ENCODE assay signal across 19 cellular contexts in the genomic region with DNA sequence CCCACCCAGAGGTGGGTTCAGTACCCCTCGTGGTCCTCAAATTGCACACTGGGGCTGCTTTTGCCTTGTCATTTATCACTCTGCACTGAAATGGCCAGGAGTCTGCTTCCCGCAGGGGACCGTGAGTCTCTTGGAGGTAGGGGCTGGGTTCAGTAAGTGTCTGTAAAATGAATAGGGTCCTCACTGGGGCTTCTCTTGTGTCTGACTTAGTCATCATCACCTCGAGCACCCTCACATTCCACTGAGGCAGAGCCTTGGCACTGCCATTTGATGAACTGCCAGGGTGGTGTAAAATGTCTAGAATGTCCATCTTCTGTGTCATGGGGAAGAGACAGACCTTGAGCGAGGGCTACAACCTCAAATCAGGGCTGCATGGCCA.
A peak's percentile ranks its signal among the peaks of the same experiment; 100 is the strongest.
DNase-seq lines count a peak whose midpoint lies in the region; ATAC-seq, FAIRE-seq and TF ChIP-seq lines count a peak whose summit lies in the region.
"Had no signal": no experiment of that assay in that cellular context is flagged by ENCODE, and none has a peak within 500 bp of the region (broad histone marks: within the 10 kb centered on the region; RNA-seq: fewer than 3 reads in every experiment).

No MANE protein-coding gene starts in this region.

- ATAC-seq in activated CD8-positive, alpha-beta memory T cell treated with anti-CD3 and anti-CD28 coated beads, Interleukin-2, amount 10 ng/mL, durations not matched to agents 7 days and 5 days, result no peak
- ATAC-seq in HG03520 (IDR thresholded peaks at IDR 0.05; ENCODE audit: unreplicated experiment) (no peak), GM18907 (IDR thresholded peaks at IDR 0.05; ENCODE audit: unreplicated experiment) (no peak)

- FAIRE-seq in keratinocyte (lab: Jason Lieb, UNC), result no peak
- FAIRE-seq: colon, GM18507, TTC549 had no signal

- CTCF ChIA-PET in activated CD8-positive, alpha-beta memory T cell treated with anti-CD3 and anti-CD28 coated beads, Interleukin-2, amount 10 ng/mL, durations not matched to agents 7 days and 5 days (lab: Charles Lee), result interaction anchor here (0.6 to 4.7 kb wide), 3 partner anchors 46 to 287 kb away, joined by 3 to 68 read pairs (median 3); no protein-coding TSS in a partner anchor

- H3K4me3 Mint-ChIP-seq in activated CD8-positive, alpha-beta memory T cell treated with anti-CD3 and anti-CD28 coated beads, Interleukin-2, amount 10 ng/mL, durations not matched to agents 7 days and 5 days, result no peak overlapping the region
- H3K4me3 Mint-ChIP-seq: activated naive CD4-positive, alpha-beta T cell treated with anti-CD3 and anti-CD28 coated beads, Interleukin-2, amount 50 U/mL, for 24 hours; B cell; IgD-negative memory B cell; natural killer cell had no signal

- H3K9me3 Mint-ChIP-seq in activated CD8-positive, alpha-beta memory T cell treated with anti-CD3 and anti-CD28 coated beads, Interleukin-2, amount 10 ng/mL, durations not matched to agents 7 days and 5 days (ENCODE audit: low read depth), result no peaks in the 10 kb centered on the region
- H3K9me3 Mint-ChIP-seq: activated naive CD4-positive, alpha-beta T cell treated with anti-CD3 and anti-CD28 coated beads, Interleukin-2, amount 50 U/mL, for 24 hours; natural killer cell had no signal

- no peaks in the 10 kb centered on the region for H4K20me1 ChIP-seq in keratinocyte (ENCODE audit: control insufficient read depth, extremely low read depth, insufficient read depth, low read length)

- dilution Hi-C loops in keratinocyte (cut with MboI; ENCODE audit: extremely low pct_ligation_motif_present, low sequenced_read_pairs), result no loop called here

- no peak for TF ChIP-seq CTCF in keratinocyte (optimal IDR thresholded peaks at IDR 0.05 in 1 of 3, IDR thresholded peaks at IDR 0.05 in 1 of 3, conservative IDR thresholded peaks at IDR 0.05 in 1 of 3; ENCODE audit: extremely low read depth in 1 of 3, insufficient read depth in 2 of 3, low read length in 3 of 3)

- H2AFZ ChIP-seq in keratinocyte (ENCODE audit: control insufficient read depth, low read length), result peak overlapping the region; percentile 68

- H3K4me3 ChIP-seq in keratinocyte (ENCODE audit: control insufficient read depth in 2 of 3, extremely low read depth in 1 of 3, insufficient read depth in 2 of 3, low read depth in 1 of 3, low read length in 3 of 3) (no peak overlapping the region), skeletal muscle tissue (ENCODE audit: low read length in 3 of 3) (peak overlapping the region in 1 of 3 donors; percentile 13)
- H3K4me3 ChIP-seq: smooth muscle cell had no signal

- H3K36me3 ChIP-seq in keratinocyte (ENCODE audit: control insufficient read depth in 2 of 2, extremely low read depth in 1 of 2, insufficient read depth in 2 of 2, low read length in 2 of 2) (no peaks in the 10 kb centered on the region), skeletal muscle tissue (ENCODE audit: control insufficient read depth in 3 of 3, insufficient read depth in 3 of 3, low read length in 3 of 3) (no peaks in the 10 kb centered on the region)

- peak overlapping the region; percentile 63 for H3K4me2 ChIP-seq in keratinocyte (ENCODE audit: control insufficient read depth, extremely low read depth, insufficient read depth, low read depth, low read length)
- H3K4me2 ChIP-seq: smooth muscle cell had no signal

- H3K27me3 ChIP-seq in keratinocyte (ENCODE audit: control insufficient read depth, extremely low read depth, insufficient read depth, low read length) (no peaks in the 10 kb centered on the region), skeletal muscle tissue (ENCODE audit: control insufficient read depth in 3 of 3, insufficient read depth in 3 of 3, low read length in 3 of 3) (no peaks in the 10 kb centered on the region)

- no peak overlapping the region for H3K9ac ChIP-seq in keratinocyte (ENCODE audit: control insufficient read depth, extremely low read depth, insufficient read depth, low read length)
- H3K9ac ChIP-seq in skeletal muscle tissue (ENCODE audit: low read depth in 1 of 3, low read length in 3 of 3), result peak overlapping the region in 1 of 3 donors; percentile 25

- peak overlapping the region; percentile 90 for H3K27ac ChIP-seq in keratinocyte (ENCODE audit: control insufficient read depth, insufficient read depth, low read length)
- peak overlapping the region; percentile 40 for H3K27ac ChIP-seq in skeletal muscle tissue (ENCODE audit: low read depth, low read length)

- no peaks in the 10 kb centered on the region for H3K79me2 ChIP-seq in keratinocyte (ENCODE audit: control insufficient read depth, insufficient read depth, low read length)

- H3K4me1 Mint-ChIP-seq in activated CD8-positive, alpha-beta memory T cell treated with anti-CD3 and anti-CD28 coated beads, Interleukin-2, amount 10 ng/mL, durations not matched to agents 7 days and 5 days, result peaks cover 3% of the 10 kb centered on the region

- peaks cover 61% of the 10 kb centered on the region for H3K4me1 ChIP-seq in keratinocyte (ENCODE audit: control insufficient read depth, extremely low read depth, insufficient read depth, low read length)
- H3K4me1 ChIP-seq in skeletal muscle tissue (ENCODE audit: control insufficient read depth in 3 of 3, insufficient read depth in 3 of 3, low read length in 3 of 3), result peaks cover 54 to 61% (median 54%) of the 10 kb centered on the region in 3 donors

- DNase-seq in EL, result peak; percentile 58
- peak; percentile 34 for DNase-seq in activated CD8-positive, alpha-beta memory T cell treated with anti-CD3 and anti-CD28 coated beads, Interleukin-2, amount 10 ng/mL, durations not matched to agents 7 days and 5 days
- no peak for DNase-seq in keratinocyte (ENCODE audit: low read depth, low spot score)
- DNase-seq in COLO668 (lab: John Stamatoyannopoulos, UW; ENCODE audit: unreplicated experiment), result no peak
- DNase-seq in stimulated activated CD4-positive, alpha-beta T cell treated with anti-CD3 and anti-CD28 coated beads, Interleukin-1b, Interleukin-23, amount 100 ng/mL, for 48 hours, result no peak
- DNase-seq: natural killer cell, NCI-H1436 treated with DMSO at 0.1 percent for 48 hours, NCI-H748 treated with DMSO at 0.1 percent for 48 hours, SHP77 treated with DMSO at 0.1 percent for 48 hours had no signal

- H3K9me3 ChIP-seq in keratinocyte (ENCODE audit: control insufficient read depth, low read depth, low read length), result no peaks in the 10 kb centered on the region
- no peaks in the 10 kb centered on the region for H3K9me3 ChIP-seq in skeletal muscle tissue (ENCODE audit: control insufficient read depth in 3 of 3, low read length in 3 of 3)

- peaks cover 69% of the 10 kb centered on the region for H3K27me3 Mint-ChIP-seq in activated CD8-positive, alpha-beta memory T cell treated with anti-CD3 and anti-CD28 coated beads, Interleukin-2, amount 10 ng/mL, durations not matched to agents 7 days and 5 days

- H3K27ac Mint-ChIP-seq in activated CD8-positive, alpha-beta memory T cell treated with anti-CD3 and anti-CD28 coated beads, Interleukin-2, amount 10 ng/mL, durations not matched to agents 7 days and 5 days, result no peak overlapping the region
- H3K27ac Mint-ChIP-seq: activated naive CD4-positive, alpha-beta T cell treated with anti-CD3 and anti-CD28 coated beads, Interleukin-2, amount 50 U/mL, for 24 hours; B cell; IgD-negative memory B cell; natural killer cell had no signal

- H3K36me3 Mint-ChIP-seq in activated CD8-positive, alpha-beta memory T cell treated with anti-CD3 and anti-CD28 coated beads, Interleukin-2, amount 10 ng/mL, durations not matched to agents 7 days and 5 days, result no peaks in the 10 kb centered on the region
- H3K36me3 Mint-ChIP-seq: activated naive CD4-positive, alpha-beta T cell treated with anti-CD3 and anti-CD28 coated beads, Interleukin-2, amount 50 U/mL, for 24 hours; IgD-negative memory B cell; natural killer cell had no signal

- no peaks in the 10 kb centered on the region for H3K9me1 ChIP-seq in keratinocyte (ENCODE audit: control insufficient read depth, extremely low read depth, insufficient read depth, low read length)

Comparison
In these comparisons a context has a peak if more than half of its experiments do, and no peak if none do; other contexts are left out.
1. DNase-seq: peak in EL (single experiment) and activated CD8-positive, alpha-beta memory T cell treated with anti-CD3 and anti-CD28 coated beads, Interleukin-2, amount 10 ng/mL, durations not matched to agents 7 days and 5 days (single experiment); none in keratinocyte (single experiment), COLO668 (single experiment) and stimulated activated CD4-positive, alpha-beta T cell treated with anti-CD3 and anti-CD28 coated beads, Interleukin-1b, Interleukin-23, amount 100 ng/mL, for 48 hours (single experiment).